Comparison of ENCODE assay signal across 16 cellular contexts in genomic region chr13:24006520-24007248, GRCh38.
"Had no signal": no experiment of that assay in that cellular context is flagged by ENCODE, and none has a peak within 500 bp of the region (broad histone marks: within the 10 kb centered on the region; RNA-seq: fewer than 3 reads in every experiment).

No MANE protein-coding gene starts in this region.

- H3K9me3 ChIP-seq: ascending aorta, colonic mucosa, gastrocnemius medialis, heart right ventricle, lower lobe of right lung, psoas muscle, thoracic aorta had no signal

- DNase-seq: activated CD4-positive, alpha-beta T cell treated with anti-CD3 and anti-CD28 coated beads, Interleukin-2, amount 10 ng/mL, durations not matched to agents 24 days and 14 days; activated naive CD4-positive, alpha-beta T cell treated with Interleukin-2 at 50 U/mL for 16 hours; activated naive CD8-positive, alpha-beta T cell treated with anti-CD3 and anti-CD28 coated beads, Interleukin-2, amount 50 U/mL, for 24 hours; colonic mucosa; gastrocnemius medialis; heart right ventricle; lower lobe of right lung; midbrain; psoas muscle; stimulated activated CD4-positive, alpha-beta T cell treated with anti-CD3 and anti-CD28 coated beads, Interleukin-4, amount 100 ng/mL, for 1 hour; stimulated activated CD8-positive, alpha-beta memory T cell treated with anti-CD3 and anti-CD28 coated beads, Interleukin-4, amount 100 ng/mL, for 48 hours; stimulated activated naive CD8-positive, alpha-beta T cell treated with anti-CD3 and anti-CD28 coated beads, Interleukin-15, amount 100 ng/mL, for 72 hours; T-helper 9 cell had no signal

- H3K4me1 Mint-ChIP-seq: activated CD4-positive, alpha-beta T cell treated with anti-CD3 and anti-CD28 coated beads, Interleukin-2, amount 10 ng/mL, durations not matched to agents 24 days and 14 days; activated naive CD8-positive, alpha-beta T cell treated with anti-CD3 and anti-CD28 coated beads, Interleukin-2, amount 50 U/mL, for 24 hours; stimulated activated naive CD8-positive, alpha-beta T cell treated with anti-CD3 and anti-CD28 coated beads, Interleukin-15, amount 100 ng/mL, for 72 hours had no signal

- H3K27ac Mint-ChIP-seq: activated CD4-positive, alpha-beta T cell treated with anti-CD3 and anti-CD28 coated beads, Interleukin-2, amount 10 ng/mL, durations not matched to agents 24 days and 14 days; activated naive CD8-positive, alpha-beta T cell treated with anti-CD3 and anti-CD28 coated beads, Interleukin-2, amount 50 U/mL, for 24 hours had no signal

- H3K27me3 Mint-ChIP-seq: activated naive CD8-positive, alpha-beta T cell treated with anti-CD3 and anti-CD28 coated beads, Interleukin-2, amount 50 U/mL, for 24 hours had no signal

- H3K4me3 Mint-ChIP-seq: activated CD4-positive, alpha-beta T cell treated with anti-CD3 and anti-CD28 coated beads, Interleukin-2, amount 10 ng/mL, durations not matched to agents 24 days and 14 days; activated naive CD8-positive, alpha-beta T cell treated with anti-CD3 and anti-CD28 coated beads, Interleukin-2, amount 50 U/mL, for 24 hours; stimulated activated naive CD8-positive, alpha-beta T cell treated with anti-CD3 and anti-CD28 coated beads, Interleukin-15, amount 100 ng/mL, for 72 hours had no signal

- H3K9me3 Mint-ChIP-seq: activated CD4-positive, alpha-beta T cell treated with anti-CD3 and anti-CD28 coated beads, Interleukin-2, amount 10 ng/mL, durations not matched to agents 24 days and 14 days; activated naive CD8-positive, alpha-beta T cell treated with anti-CD3 and anti-CD28 coated beads, Interleukin-2, amount 50 U/mL, for 24 hours; stimulated activated naive CD8-positive, alpha-beta T cell treated with anti-CD3 and anti-CD28 coated beads, Interleukin-15, amount 100 ng/mL, for 72 hours had no signal

- H3K4me1 ChIP-seq: ascending aorta, colonic mucosa, gastrocnemius medialis, heart right ventricle, lower lobe of right lung, psoas muscle had no signal

- H3K27me3 ChIP-seq: ascending aorta, cardiac muscle cell, colonic mucosa, gastrocnemius medialis, heart right ventricle had no signal

- ATAC-seq: activated naive CD8-positive, alpha-beta T cell treated with anti-CD3 and anti-CD28 coated beads, Interleukin-2, amount 50 U/mL, for 24 hours; gastrocnemius medialis; heart right ventricle; psoas muscle; stimulated activated naive CD8-positive, alpha-beta T cell treated with anti-CD3 and anti-CD28 coated beads, Interleukin-15, amount 100 ng/mL, for 72 hours had no signal

- H3K36me3 ChIP-seq: ascending aorta, cardiac muscle cell, colonic mucosa, gastrocnemius medialis, heart right ventricle, lower lobe of right lung, thoracic aorta had no signal

- H3K27ac ChIP-seq: ascending aorta, cardiac muscle cell, colonic mucosa, gastrocnemius medialis, heart right ventricle, lower lobe of right lung, psoas muscle, thoracic aorta had no signal

- H3K4me3 ChIP-seq: ascending aorta, cardiac muscle cell, colonic mucosa, gastrocnemius medialis, heart right ventricle, lower lobe of right lung, psoas muscle, thoracic aorta had no signal
